ENCODE assay signal across 17 cellular contexts in genomic region chr11:34825670-34826383, GRCh38.
DNase-seq lines count a peak whose midpoint lies in the region; ATAC-seq, FAIRE-seq and TF ChIP-seq lines count a peak whose summit lies in the region.
"Had no signal": no experiment of that assay in that cellular context is flagged by ENCODE, and none has a peak within 500 bp of the region (broad histone marks: within the 10 kb centered on the region; RNA-seq: fewer than 3 reads in every experiment).

No MANE protein-coding gene starts in this region.

- 45 to 53% methylated on average over 7 of the region's 7 CpGs for WGBS in pancreas, 2 donors

- intact Hi-C loops in PC-3 (cut with micrococcal nuclease), result no loop called here
- intact Hi-C loops in pancreas (cut with DNase I), result no loop called here

- peak overlapping the region; percentile 74 for H3K4me2 ChIP-seq in PC-3 (ENCODE audit: low read length)

- BruUV-seq in PC-3 (replicated peaks; lab: Mats Ljungman, UMichigan), result no TSS peak

- H3K9ac ChIP-seq in PC-3 (ENCODE audit: low read length), result peak overlapping the region; percentile 84

- H3K4me1 ChIP-seq in PC-3 (ENCODE audit: insufficient read depth, low read length), result peaks cover 30% of the 10 kb centered on the region
- peaks cover 8% of the 10 kb centered on the region for H3K4me1 ChIP-seq in foreskin keratinocyte
- no peaks in the 10 kb centered on the region for H3K4me1 ChIP-seq in pancreas
- no peaks in the 10 kb centered on the region for H3K4me1 ChIP-seq in HAP-1

- H3K27me3 ChIP-seq in PC-3 (ENCODE audit: low read length) (no peaks in the 10 kb centered on the region), foreskin keratinocyte (no peaks in the 10 kb centered on the region), pancreas (no peaks in the 10 kb centered on the region), HAP-1 (ENCODE audit: low read depth) (no peaks in the 10 kb centered on the region)

- in situ Hi-C loops in HAP-1 (cut with MboI; ENCODE audit: low sequenced_read_pairs), result no loop called here

- H3K36me3 ChIP-seq in PC-3 (ENCODE audit: low read depth, low read length) (no peaks in the 10 kb centered on the region), pancreas (no peaks in the 10 kb centered on the region), HAP-1 (replicated peaks) (no peaks in the 10 kb centered on the region)
- H3K36me3 ChIP-seq: thoracic aorta had no signal

- peaks cover 3% of the 10 kb centered on the region for H3F3A ChIP-seq in PC-3 (ENCODE audit: low read length, unreplicated experiment)

- H3K9me3 ChIP-seq in PC-3 (ENCODE audit: low read length) (no peaks in the 10 kb centered on the region), pancreas (no peaks in the 10 kb centered on the region), HAP-1 (no peaks in the 10 kb centered on the region)
- H3K9me3 ChIP-seq: thoracic aorta had no signal

- DNase-seq in Ammon's horn (ENCODE audit: low spot score), result peak; percentile 50
- peak; percentile 85 for DNase-seq in PC-3
- no peak for DNase-seq in foreskin keratinocyte
- DNase-seq in pancreas, result peak in 4 of 6 donors; percentile 39 to 55 (median 42)
- no peak for DNase-seq in RKO (ENCODE audit: low spot score)
- DNase-seq in SKM-1 treated with dmso at 0.1 percent for 144 hours (lab: John Stamatoyannopoulos, UW; ENCODE audit: unreplicated experiment), result no peak
- DNase-seq in HAP-1 (ENCODE audit: low spot score in 2 of 2), result no peak
- DNase-seq: activated CD8-positive, alpha-beta memory T cell treated with anti-CD3 and anti-CD28 coated beads, Interleukin-2, amount 50 U/mL, for 48 hours; activated naive CD8-positive, alpha-beta T cell treated with anti-CD3 and anti-CD28 coated beads for 36 hours; DMS79 treated with DMSO at 0.1 percent for 48 hours; KG1; naive thymus-derived CD8-positive, alpha-beta T cell; NCI-H1694 had no signal

- no peak for FAIRE-seq in pancreas (lab: Jason Lieb, UNC)

- no peaks in the 10 kb centered on the region for H3K79me2 ChIP-seq in PC-3 (ENCODE audit: low read length)

- CTCF ChIA-PET in PC-3 (lab: Charles Lee), result no interaction called here

- no peak for TF ChIP-seq CTCF in PC-3 (conservative IDR thresholded peaks at IDR 0.05; ENCODE audit: low read depth, low read length)
- no peak for TF ChIP-seq CTCF in foreskin keratinocyte (conservative IDR thresholded peaks at IDR 0.05)
- TF ChIP-seq CTCF in pancreas (IDR thresholded peaks at IDR 0.05), result no peak

- no peaks in the 10 kb centered on the region for H4K20me1 ChIP-seq in PC-3 (ENCODE audit: low read length)

- peak; percentile 71 for ATAC-seq in PC-3
- ATAC-seq in foreskin keratinocyte, result peak; percentile 60
- ATAC-seq in pancreas, result peak; percentile 79 to 93 (median 88)
- no peak for ATAC-seq in HG03025 (IDR thresholded peaks at IDR 0.05; ENCODE audit: low FRiP score, unreplicated experiment)
- ATAC-seq: activated CD4-positive, CD25-positive, alpha-beta regulatory T cell treated with anti-CD3 and anti-CD28 coated beads, Interleukin-2, amount 50 U/mL, for 24 hours; naive thymus-derived CD8-positive, alpha-beta T cell had no signal

- H2AFZ ChIP-seq in PC-3 (ENCODE audit: low read length), result peak overlapping the region; percentile 63

- no peak overlapping the region for H3K4me3 ChIP-seq in PC-3 (ENCODE audit: low read length)
- H3K4me3 ChIP-seq in pancreas, result no peak overlapping the region
- H3K4me3 ChIP-seq in HAP-1, result no peak overlapping the region
- H3K4me3 ChIP-seq: coronary artery, thoracic aorta had no signal

- H3K27ac ChIP-seq in PC-3 (ENCODE audit: low read length) (peak overlapping the region; percentile 99), foreskin keratinocyte (no peak overlapping the region), pancreas (peak overlapping the region; percentile 39 to 69 (median 56))
- H3K27ac ChIP-seq: coronary artery, thoracic aorta had no signal

- POLR2A ChIA-PET in PC-3 (lab: Charles Lee; ENCODE audit: unreplicated experiment), result no interaction called here

- no peaks in the 10 kb centered on the region for H3K9me2 ChIP-seq in PC-3 (replicated peaks; ENCODE audit: low read length)

Comparison
In these comparisons a context has a peak if more than half of its experiments do, and no peak if none do; other contexts are left out.
1. DNase-seq: peak in Ammon's horn (single experiment), PC-3 (single experiment) and pancreas (4 of 6); none in foreskin keratinocyte (0 of 2), RKO (single experiment), SKM-1 treated with dmso at 0.1 percent for 144 hours (single experiment) and HAP-1 (0 of 2).